32 cellular contexts compared by ENCODE assay signal in the genomic region with DNA sequence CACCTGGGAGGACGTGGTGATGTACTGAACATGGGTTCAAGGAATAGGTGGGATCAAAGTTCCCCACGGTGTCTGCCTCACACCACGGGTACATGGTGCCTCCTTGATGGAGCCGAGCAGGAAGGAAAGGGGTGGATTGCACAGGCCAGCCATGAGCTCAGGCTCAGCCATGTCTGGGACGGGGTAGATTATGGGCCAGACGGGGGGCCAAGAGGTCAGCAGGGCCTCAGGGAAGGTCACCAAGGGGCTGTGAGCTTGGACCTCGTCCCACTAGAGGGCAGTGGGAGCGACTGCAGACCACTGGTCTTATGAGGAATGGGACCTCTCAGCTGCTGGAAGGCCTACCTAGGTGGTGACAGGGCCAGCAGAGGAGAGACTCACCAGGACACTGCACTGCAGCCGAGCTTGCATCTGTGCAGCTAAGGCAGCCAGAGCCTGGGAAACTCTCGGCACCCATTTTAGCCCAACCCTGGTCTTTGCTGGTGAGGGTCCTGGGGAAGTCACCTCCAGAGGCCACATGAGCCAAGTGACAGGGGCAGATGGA. TPM values are rescaled to one million over a fixed set of nuclear protein-coding genes. Genes with fewer than 3 reads are reported as not detected.
"Had no signal": no experiment of that assay in that cellular context is flagged by ENCODE, and none has a peak within 500 bp of the region (broad histone marks: within the 10 kb centered on the region; RNA-seq: fewer than 3 reads in every experiment).

No MANE protein-coding gene starts in this region.

- H3K27ac ChIP-seq: ascending aorta, breast epithelium, cardiac muscle cell, colonic mucosa, esophagus muscularis mucosa, foreskin keratinocyte, gastrocnemius medialis had no signal

- H3K36me3 ChIP-seq: ascending aorta, breast epithelium, cardiac muscle cell, colonic mucosa, esophagus muscularis mucosa, gastrocnemius medialis had no signal

- H3K9me3 ChIP-seq: ascending aorta, colonic mucosa, gastrocnemius medialis had no signal

- H3K27me3 Mint-ChIP-seq: activated CD4-positive, alpha-beta memory T cell treated with anti-CD3 and anti-CD28 coated beads for 36 hours; activated CD4-positive, alpha-beta T cell treated with anti-CD3 and anti-CD28 coated beads for 36 hours; activated CD4-positive, alpha-beta T cell treated with anti-CD3 and anti-CD28 coated beads, Interleukin-2, amount 10 ng/mL, durations not matched to agents 24 days and 14 days; activated CD8-positive, alpha-beta memory T cell treated with anti-CD3 and anti-CD28 coated beads, Interleukin-2, amount 10 ng/mL, durations not matched to agents 7 days and 5 days; activated naive CD8-positive, alpha-beta T cell treated with anti-CD3 and anti-CD28 coated beads, Interleukin-2, amount 10 ng/mL, durations not matched to agents 7 days and 5 days had no signal

- H3K4me1 Mint-ChIP-seq: activated CD4-positive, alpha-beta T cell treated with anti-CD3 and anti-CD28 coated beads for 36 hours; activated naive CD8-positive, alpha-beta T cell treated with anti-CD3 and anti-CD28 coated beads, Interleukin-2, amount 10 ng/mL, durations not matched to agents 7 days and 5 days; brain had no signal

- DNase-seq: activated CD4-positive, alpha-beta memory T cell treated with anti-CD3 and anti-CD28 coated beads for 36 hours; activated CD4-positive, alpha-beta T cell treated with anti-CD3 and anti-CD28 coated beads for 36 hours; activated CD4-positive, alpha-beta T cell treated with anti-CD3 and anti-CD28 coated beads, Interleukin-2, amount 10 ng/mL, durations not matched to agents 24 days and 14 days; activated CD4-positive, CD25-positive, alpha-beta regulatory T cell; activated CD4-positive, CD25-positive, alpha-beta regulatory T cell treated with anti-CD3 and anti-CD28 coated beads, Interleukin-2, amount 50 U/mL, for 72 hours; activated CD8-positive, alpha-beta memory T cell treated with anti-CD3 and anti-CD28 coated beads, Interleukin-2, amount 10 ng/mL, durations not matched to agents 7 days and 5 days; activated CD8-positive, alpha-beta memory T cell treated with anti-CD3 and anti-CD28 coated beads, Interleukin-2, amount 50 U/mL, for 4 hours; activated CD8-positive, alpha-beta T cell treated with anti-CD3 and anti-CD28 coated beads, Interleukin-2, amount 10 ng/mL, durations not matched to agents 7 days and 5 days; activated gamma-delta T cell; activated naive CD4-positive, alpha-beta T cell; activated naive CD4-positive, alpha-beta T cell treated with anti-CD3 and anti-CD28 coated beads, Interleukin-2, amount 10 ng/mL, durations not matched to agents 7 days and 5 days; activated naive CD8-positive, alpha-beta T cell treated with anti-CD3 and anti-CD28 coated beads, Interleukin-2, amount 10 ng/mL, durations not matched to agents 7 days and 5 days; activated T-cell treated with anti-CD3 and anti-CD28 coated beads, Interleukin-2, amount 50 U/mL, for 1 hour; activated T-cell treated with anti-CD3 and anti-CD28 coated beads, Interleukin-2, amount 50 U/mL, for 48 hours; central memory CD4-positive, alpha-beta T cell; cerebellar nuclear complex; colonic mucosa; effector CD8-positive, alpha-beta T cell; foreskin keratinocyte; gastrocnemius medialis; glutamatergic neuron; SW 1271; T-cell had no signal

- H3K36me3 Mint-ChIP-seq: activated naive CD4-positive, alpha-beta T cell treated with anti-CD3 and anti-CD28 coated beads, Interleukin-2, amount 10 ng/mL, durations not matched to agents 7 days and 5 days; activated naive CD4-positive, alpha-beta T cell treated with anti-CD3 and anti-CD28 coated beads, Interleukin-2, amount 50 U/mL, for 72 hours had no signal

- H3K4me1 ChIP-seq: ascending aorta, breast epithelium, colonic mucosa, esophagus muscularis mucosa, foreskin keratinocyte, gastrocnemius medialis had no signal

- H3K9me3 Mint-ChIP-seq: activated naive CD8-positive, alpha-beta T cell treated with anti-CD3 and anti-CD28 coated beads, Interleukin-2, amount 10 ng/mL, durations not matched to agents 7 days and 5 days had no signal

- H3K27me3 ChIP-seq: ascending aorta, cardiac muscle cell, colonic mucosa, foreskin keratinocyte, gastrocnemius medialis had no signal

- H3K4me3 ChIP-seq: ascending aorta, breast epithelium, cardiac muscle cell, colonic mucosa, esophagus muscularis mucosa, gastrocnemius medialis had no signal

- ATAC-seq: activated CD4-positive, alpha-beta T cell treated with anti-CD3 and anti-CD28 coated beads for 36 hours; activated CD8-positive, alpha-beta memory T cell treated with anti-CD3 and anti-CD28 coated beads, Interleukin-2, amount 10 ng/mL, durations not matched to agents 7 days and 5 days; activated CD8-positive, alpha-beta T cell treated with anti-CD3 and anti-CD28 coated beads, Interleukin-2, amount 10 ng/mL, durations not matched to agents 7 days and 5 days; activated naive CD4-positive, alpha-beta T cell treated with anti-CD3 and anti-CD28 coated beads, Interleukin-2, amount 50 U/mL, for 72 hours; foreskin keratinocyte; gastrocnemius medialis; T-cell had no signal

- H3K27ac Mint-ChIP-seq: activated CD4-positive, alpha-beta memory T cell treated with anti-CD3 and anti-CD28 coated beads for 36 hours; activated CD4-positive, alpha-beta T cell treated with anti-CD3 and anti-CD28 coated beads for 36 hours; activated CD4-positive, alpha-beta T cell treated with anti-CD3 and anti-CD28 coated beads, Interleukin-2, amount 10 ng/mL, durations not matched to agents 24 days and 14 days; activated CD8-positive, alpha-beta memory T cell treated with anti-CD3 and anti-CD28 coated beads, Interleukin-2, amount 10 ng/mL, durations not matched to agents 7 days and 5 days; activated CD8-positive, alpha-beta T cell treated with anti-CD3 and anti-CD28 coated beads, Interleukin-2, amount 10 ng/mL, durations not matched to agents 7 days and 5 days; activated naive CD4-positive, alpha-beta T cell treated with anti-CD3 and anti-CD28 coated beads, Interleukin-2, amount 10 ng/mL, durations not matched to agents 7 days and 5 days; activated naive CD8-positive, alpha-beta T cell treated with anti-CD3 and anti-CD28 coated beads, Interleukin-2, amount 10 ng/mL, durations not matched to agents 7 days and 5 days; brain; T-helper 1 cell treated with Interleukin-12 subunit alpha and Interleukin-12 subunit beta and Interleukin-4 antibody, amounts not matched to agents 30 μg/mL and 1 μg/mL, for 36 hours had no signal

- H3K4me3 Mint-ChIP-seq: activated CD4-positive, alpha-beta memory T cell treated with anti-CD3 and anti-CD28 coated beads for 36 hours; activated CD4-positive, alpha-beta T cell treated with anti-CD3 and anti-CD28 coated beads for 36 hours; activated CD4-positive, alpha-beta T cell treated with anti-CD3 and anti-CD28 coated beads, Interleukin-2, amount 10 ng/mL, durations not matched to agents 24 days and 14 days; activated CD8-positive, alpha-beta memory T cell treated with anti-CD3 and anti-CD28 coated beads, Interleukin-2, amount 10 ng/mL, durations not matched to agents 7 days and 5 days; activated CD8-positive, alpha-beta T cell treated with anti-CD3 and anti-CD28 coated beads, Interleukin-2, amount 10 ng/mL, durations not matched to agents 7 days and 5 days; activated naive CD4-positive, alpha-beta T cell treated with anti-CD3 and anti-CD28 coated beads, Interleukin-2, amount 10 ng/mL, durations not matched to agents 7 days and 5 days; activated naive CD8-positive, alpha-beta T cell treated with anti-CD3 and anti-CD28 coated beads, Interleukin-2, amount 10 ng/mL, durations not matched to agents 7 days and 5 days; brain; T-cell; T-helper 1 cell treated with Interleukin-12 subunit alpha and Interleukin-12 subunit beta and Interleukin-4 antibody, amounts not matched to agents 30 μg/mL and 1 μg/mL, for 36 hours had no signal

RNA-seq across cellular contexts. Expression of a gene that starts 38.4 kb away (rescaled TPM):
- total RNA-seq: ascending aorta, dermis microvascular lymphatic vessel endothelial cell, epithelial cell of proximal tubule, foreskin keratinocyte had no signal
- polyA plus RNA-seq: foreskin keratinocyte had no signal
